In the genomic region with DNA sequence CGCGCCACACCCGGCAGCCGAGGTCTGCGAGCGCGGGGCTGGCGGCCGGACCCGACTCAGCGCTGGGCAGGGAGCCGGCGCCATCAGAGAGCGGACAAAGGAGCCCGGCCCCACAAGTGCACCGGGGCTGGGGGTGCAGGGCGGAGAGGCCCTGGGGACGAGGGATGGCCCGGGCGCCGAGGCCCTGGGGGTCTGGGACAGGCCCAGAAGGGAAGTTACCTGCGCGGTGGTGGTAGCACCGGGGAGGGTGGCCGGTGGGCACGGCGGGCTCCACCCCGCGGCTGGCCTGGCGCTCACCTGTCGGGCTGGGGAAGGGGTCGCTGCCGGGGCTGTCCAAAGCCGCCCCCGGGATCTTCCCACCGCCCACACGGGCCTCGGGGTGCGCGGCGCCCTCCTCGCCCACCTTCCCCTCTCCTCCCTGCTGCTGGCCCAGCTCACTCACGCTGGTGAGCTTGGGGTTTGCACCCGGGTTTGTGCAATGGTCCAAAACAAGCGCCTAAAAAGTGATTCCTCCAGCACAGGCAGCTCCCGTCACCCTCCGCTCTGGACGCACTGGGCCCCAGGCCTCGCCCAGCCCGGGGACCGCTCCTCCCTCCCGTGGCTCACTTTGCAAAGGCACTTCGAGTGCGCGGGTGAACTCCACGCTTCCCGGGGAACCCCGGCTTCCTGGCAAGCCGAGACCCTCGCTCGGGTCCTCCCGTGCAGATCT, we compare ENCODE assay signal across 8 cellular contexts. TPM values are rescaled to one million over a fixed set of nuclear protein-coding genes. Genes with fewer than 3 reads are reported as not detected.
DNase-seq lines count a peak whose midpoint lies in the region; ATAC-seq and TF ChIP-seq lines count a peak whose summit lies in the region.

A gene with protein sequence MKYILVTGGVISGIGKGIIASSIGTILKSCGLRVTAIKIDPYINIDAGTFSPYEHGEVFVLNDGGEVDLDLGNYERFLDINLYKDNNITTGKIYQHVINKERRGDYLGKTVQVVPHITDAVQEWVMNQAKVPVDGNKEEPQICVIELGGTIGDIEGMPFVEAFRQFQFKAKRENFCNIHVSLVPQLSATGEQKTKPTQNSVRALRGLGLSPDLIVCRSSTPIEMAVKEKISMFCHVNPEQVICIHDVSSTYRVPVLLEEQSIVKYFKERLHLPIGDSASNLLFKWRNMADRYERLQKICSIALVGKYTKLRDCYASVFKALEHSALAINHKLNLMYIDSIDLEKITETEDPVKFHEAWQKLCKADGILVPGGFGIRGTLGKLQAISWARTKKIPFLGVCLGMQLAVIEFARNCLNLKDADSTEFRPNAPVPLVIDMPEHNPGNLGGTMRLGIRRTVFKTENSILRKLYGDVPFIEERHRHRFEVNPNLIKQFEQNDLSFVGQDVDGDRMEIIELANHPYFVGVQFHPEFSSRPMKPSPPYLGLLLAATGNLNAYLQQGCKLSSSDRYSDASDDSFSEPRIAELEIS (minus strand): TSS at position 554 of the 709 bp plus-strand sequence. CDS start 9,767 bp downstream, outside the sequence.

- H3K36me3 ChIP-seq in DND-41 (ENCODE audit: insufficient read depth, low read length) (peaks cover 3% of the 10 kb centered on the region; the same call in 1 of the 2 replicates), ovary (no peaks in the 10 kb centered on the region)

- TF ChIP-seq CTCF in DND-41 (IDR thresholded peaks at IDR 0.05; ENCODE audit: borderline replicate concordance, extremely low read depth, low read length, poor library complexity, severe bottlenecking), result no peak
- no peak for TF ChIP-seq CTCF in ovary (IDR thresholded peaks at IDR 0.05)

- peaks cover 19% of the 10 kb centered on the region for H3K4me1 Mint-ChIP-seq in activated naive CD8-positive, alpha-beta T cell treated with anti-CD3 and anti-CD28 coated beads for 36 hours

- H3K27me3 ChIP-seq in DND-41 (ENCODE audit: insufficient read depth, low read length, poor library complexity), result no peaks in the 10 kb centered on the region
- H3K27me3 ChIP-seq in ovary, result no peaks in the 10 kb centered on the region

- no peak for TF ChIP-seq EP300 in ovary (IDR thresholded peaks at IDR 0.05)

- intact Hi-C loops in Right ventricle myocardium inferior (cut with DNase I) (no loop called here), ovary (cut with DNase I) (no loop called here)

- peak; percentile 59 for DNase-seq in DND-41
- DNase-seq in HT1080 (ENCODE audit: low read depth), result peak; percentile 45
- peak; percentile 11 for DNase-seq in SK-MEL-5 (ENCODE audit: low read depth, low spot score)
- peak; percentile 57 for DNase-seq in activated naive CD8-positive, alpha-beta T cell treated with anti-CD3 and anti-CD28 coated beads for 36 hours
- peak; percentile 85 for DNase-seq in Right ventricle myocardium inferior (ENCODE audit: missing footprints)
- peak; percentile 62 to 78 (median 68) for DNase-seq in ovary
- DNase-seq in mesenteric fat pad (ENCODE audit: low spot score), result no peak

- peak within 1 kb of the TSS; percentile 83 for H3K4me3 Mint-ChIP-seq in activated naive CD8-positive, alpha-beta T cell treated with anti-CD3 and anti-CD28 coated beads for 36 hours

- WGBS in ovary, 3 donors, result 0 to 2% (median 2%) methylated on average over 39 to 62 of the region's 62 CpGs

- peak within 1 kb of the TSS; percentile 75 for H3K27ac Mint-ChIP-seq in activated naive CD8-positive, alpha-beta T cell treated with anti-CD3 and anti-CD28 coated beads for 36 hours

- peak within 1 kb of the TSS; percentile 84 for H3K9ac ChIP-seq in DND-41 (ENCODE audit: low read depth, low read length)

- peak within 1 kb of the TSS; percentile 82 for H2AFZ ChIP-seq in DND-41 (ENCODE audit: low read depth, low read length)

- in situ Hi-C loops in SK-MEL-5 (cut with HindIII; ENCODE audit: low pct_unique_long_range_greater_than_20kb, low sequenced_read_pairs), result no loop called here

- H3K9me3 ChIP-seq in DND-41 (ENCODE audit: insufficient read depth, low read length, severe bottlenecking) (no peaks in the 10 kb centered on the region), ovary (no peaks in the 10 kb centered on the region)

- no peaks in the 10 kb centered on the region for H3K9me3 Mint-ChIP-seq in activated naive CD8-positive, alpha-beta T cell treated with anti-CD3 and anti-CD28 coated beads for 36 hours

- ATAC-seq in DND-41 (ENCODE audit: insufficient read depth, low read depth) (peak; percentile 84), GM21381 (IDR thresholded peaks at IDR 0.05; ENCODE audit: unreplicated experiment) (peak; percentile 88), Right ventricle myocardium inferior (peak; percentile 96)

- H3K79me2 ChIP-seq in DND-41 (ENCODE audit: insufficient read depth, low read length), result peaks cover 11% of the 10 kb centered on the region

- peak within 1 kb of the TSS; percentile 71 for H3K4me2 ChIP-seq in DND-41 (ENCODE audit: insufficient read depth, low read length)

- H3K27ac ChIP-seq in DND-41 (ENCODE audit: low read length) (peak within 1 kb of the TSS; percentile 83), ovary (peak within 1 kb of the TSS; percentile 69 to 96)

- H3K4me1 ChIP-seq in DND-41 (ENCODE audit: insufficient read depth, low read length) (peaks cover 22% of the 10 kb centered on the region), ovary (ENCODE audit: insufficient read depth) (no peaks in the 10 kb centered on the region)

- H3K4me3 ChIP-seq in DND-41 (ENCODE audit: low read depth in 1 of 2, low read length in 2 of 2) (peak within 1 kb of the TSS; percentile 57 to 66; a peak in 3 of 4 replicates), ovary (peak within 1 kb of the TSS; percentile 66)

- peaks cover 4% of the 10 kb centered on the region for H3K36me3 Mint-ChIP-seq in activated naive CD8-positive, alpha-beta T cell treated with anti-CD3 and anti-CD28 coated beads for 36 hours

- no peaks in the 10 kb centered on the region for H3K27me3 Mint-ChIP-seq in activated naive CD8-positive, alpha-beta T cell treated with anti-CD3 and anti-CD28 coated beads for 36 hours

- TF ChIP-seq POLR2A in ovary (IDR thresholded peaks at IDR 0.05), result no peak

- no peaks in the 10 kb centered on the region for H4K20me1 ChIP-seq in DND-41 (ENCODE audit: insufficient read depth, low read length)

RNA-seq across cellular contexts. Expression of the gene that starts here (rescaled TPM):
- 6.0 and 6.1 TPM in 2 replicates for total RNA-seq in HT1080 (2014; rRNA removed; shearing (Covaris generic))
- polyA plus RNA-seq in HT1080 (2015; cell fraction: cytosol; rRNA removed), result 4.3 and 4.5 TPM in 2 replicates
- 11.9 and 12.6 TPM in 2 replicates for polyA plus RNA-seq in HT1080 (2015; cell fraction: nucleus; rRNA removed)
- 7.4 and 8.1 TPM in 2 replicates for total RNA-seq in SK-MEL-5 (2014; rRNA removed; shearing (Covaris generic))
- polyA plus RNA-seq in SK-MEL-5 (2015; cell fraction: cytosol; rRNA removed), result 2.9 and 4.2 TPM in 2 replicates
- 5.6 and 19.9 TPM in 2 replicates for polyA plus RNA-seq in SK-MEL-5 (2015; cell fraction: nucleus; rRNA removed)
- total RNA-seq in activated naive CD8-positive, alpha-beta T cell treated with anti-CD3 and anti-CD28 coated beads for 36 hours, result 1 to 10 TPM; 6.6 to 7.1 TPM
- 4.9 TPM for total RNA-seq in Right ventricle myocardium inferior
- total RNA-seq in ovary, result 10 to 100 TPM; 16.0 to 26.3 (median 17.2) TPM
- 10 to 100 TPM; 10.6 to 19.4 TPM for polyA plus RNA-seq in ovary
- total RNA-seq in mesenteric fat pad, result 8.6 TPM
